Comparison of ENCODE assay signal across 1 cellular context in genomic region chr11:107537155-107537554, GRCh38. TPM values are rescaled to one million over a fixed set of nuclear protein-coding genes. Genes with fewer than 3 reads are reported as not detected.
"Had no signal": no experiment of that assay in that cellular context is flagged by ENCODE, and none has a peak within 500 bp of the region (broad histone marks: within the 10 kb centered on the region; RNA-seq: fewer than 3 reads in every experiment).

No MANE protein-coding gene starts in this region.

RNA-seq across cellular contexts. Expression of gene ELMOD1, which starts 53.8 kb away (rescaled TPM):
- polyA plus RNA-seq: naive thymus-derived CD8-positive, alpha-beta T cell had no signal
